8 cellular contexts compared by ENCODE assay signal in the genomic region with DNA sequence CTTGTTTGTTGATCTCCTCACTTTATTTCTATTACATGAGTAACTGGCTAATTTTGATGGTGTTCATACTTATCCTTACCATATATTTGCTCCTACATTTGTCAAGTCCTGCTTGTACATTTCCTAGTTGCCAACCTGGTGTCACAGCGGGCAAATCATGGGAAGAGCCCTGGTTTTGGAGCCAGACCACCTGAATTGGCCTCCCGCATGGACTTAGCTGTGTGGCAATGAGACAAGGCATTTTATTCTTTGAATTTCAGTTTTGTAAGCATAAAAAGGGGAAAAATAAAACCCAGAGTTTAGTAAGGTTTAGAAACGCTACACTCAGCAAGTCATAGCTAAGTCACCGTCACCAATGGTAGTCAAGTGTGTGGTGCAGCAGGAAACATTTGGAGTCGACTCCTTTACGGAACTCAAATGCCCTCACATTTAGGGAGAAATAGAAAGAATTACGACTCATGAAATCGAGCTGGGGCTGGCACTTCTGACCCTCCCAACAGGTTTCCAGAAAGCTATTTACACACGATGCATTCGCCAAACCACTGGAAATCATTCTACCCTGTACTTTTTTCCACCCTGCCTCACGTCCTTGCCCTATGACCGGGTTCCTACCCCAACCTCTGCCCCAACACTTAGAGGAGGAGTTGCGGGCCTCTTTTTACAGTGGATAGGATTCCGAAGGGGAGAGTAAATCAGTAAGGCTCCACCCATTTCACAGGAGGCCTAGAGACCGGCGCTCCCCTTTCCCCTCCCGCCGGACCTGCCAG. TPM values are rescaled to one million over a fixed set of nuclear protein-coding genes. Genes with fewer than 3 reads are reported as not detected.
DNase-seq lines count a peak whose midpoint lies in the region; ATAC-seq and TF ChIP-seq lines count a peak whose summit lies in the region.

No MANE protein-coding gene starts in this region.

- H3K4me3 ChIP-seq in GM12864 (ENCODE audit: low read depth, low read length) (peak overlapping the region; percentile 99), NB4 (ENCODE audit: low read depth, low read length) (peak overlapping the region; percentile 74), colonic mucosa (peak overlapping the region; percentile 76), muscle layer of colon (ENCODE audit: low read depth in 1 of 2, low read length in 2 of 2) (peak overlapping the region; percentile 69 to 71)

- H3K4me1 ChIP-seq in colonic mucosa: no peaks in the 10 kb centered on the region
- H3K4me1 ChIP-seq in muscle layer of colon (ENCODE audit: insufficient read depth, low read length): peaks cover 9% of the 10 kb centered on the region

- H3K27me3 ChIP-seq in colonic mucosa (no peaks in the 10 kb centered on the region), muscle layer of colon (ENCODE audit: control insufficient read depth in 1 of 2, insufficient read depth in 2 of 2, low read length in 2 of 2) (no peaks in the 10 kb centered on the region)

- no peak for ATAC-seq in GM18517 (IDR thresholded peaks at IDR 0.05; ENCODE audit: unreplicated experiment)
- no peak for ATAC-seq in GM21367 (IDR thresholded peaks at IDR 0.05; ENCODE audit: unreplicated experiment)

- TF ChIP-seq CTCF in GM12864 (IDR thresholded peaks at IDR 0.05; ENCODE audit: low read depth, low read length, missing control alignments): no peak
- TF ChIP-seq CTCF in NB4 (IDR thresholded peaks at IDR 0.05; ENCODE audit: low read depth, low read length): no peak
- TF ChIP-seq CTCF in colonic mucosa (IDR thresholded peaks at IDR 0.05): no peak

- DNase-seq in GM12864 (ENCODE audit: low read depth): peak; percentile 31
- no peak for DNase-seq in NB4 (ENCODE audit: low read depth)
- peak; percentile 80 for DNase-seq in colonic mucosa
- DNase-seq in NCI-H1105 treated with DMSO at 0.1 percent for 48 hours (lab: John Stamatoyannopoulos, UW): no peak
- no peak for DNase-seq in NCI-H2196 (lab: John Stamatoyannopoulos, UW; ENCODE audit: unreplicated experiment)

- TF ChIP-seq POLR2A in NB4 (IDR thresholded peaks at IDR 0.05; ENCODE audit: extremely low read depth, insufficient read length): no peak

- intact Hi-C loops in colonic mucosa (cut with DNase I): no loop called here

- H3K27ac ChIP-seq in colonic mucosa (peak overlapping the region; percentile 93), muscle layer of colon (ENCODE audit: low read depth, low read length) (peak overlapping the region; percentile 62)

- no peaks in the 10 kb centered on the region for H3K36me3 ChIP-seq in colonic mucosa
- H3K36me3 ChIP-seq in muscle layer of colon (ENCODE audit: insufficient read depth, low read length): no peaks in the 10 kb centered on the region

- peak overlapping the region; percentile 91 to 95 for H3K9ac ChIP-seq in colonic mucosa (ENCODE audit: low read depth in 2 of 2, low read length in 2 of 2)
- peak overlapping the region; percentile 40 for H3K9ac ChIP-seq in muscle layer of colon (ENCODE audit: low read length)

- H3K9me3 ChIP-seq in colonic mucosa (no peaks in the 10 kb centered on the region), muscle layer of colon (ENCODE audit: low read length) (no peaks in the 10 kb centered on the region)

RNA-seq across cellular contexts. Expression of gene PGM1, which starts 0.5 kb away (rescaled TPM):
- 100 to 1,000 TPM; 104 to 146 TPM for total RNA-seq in colonic mucosa

Comparison
In these comparisons a context has a peak if more than half of its experiments do, and no peak if none do; other contexts are left out.
1. DNase-seq: peak in GM12864 (single experiment) and colonic mucosa (single experiment); none in NB4 (single experiment), NCI-H1105 treated with DMSO at 0.1 percent for 48 hours (single experiment) and NCI-H2196 (single experiment).
2. Peak in every context shown above with its lines, with median percentiles within 50 percentile points of each other: H3K4me3 ChIP-seq.